ENCODE assay signal across 7 cellular contexts in genomic region chr11:71801026-71801425, GRCh38. TPM values are rescaled to one million over a fixed set of nuclear protein-coding genes. Genes with fewer than 3 reads are reported as not detected.
"Had no signal": no experiment of that assay in that cellular context is flagged by ENCODE, and none has a peak within 500 bp of the region (broad histone marks: within the 10 kb centered on the region; RNA-seq: fewer than 3 reads in every experiment).

No MANE protein-coding gene starts in this region.

RNA-seq across cellular contexts. Expression of gene DEFB108B, which starts 32.0 kb away (rescaled TPM):
- total RNA-seq: GM23248, GM23338, H1, H4, H7, H9, HFFc6 had no signal
- polyA plus RNA-seq: GM23248, GM23338, H1 had no signal
